Comparison of ENCODE assay signal across 21 cellular contexts in the genomic region with DNA sequence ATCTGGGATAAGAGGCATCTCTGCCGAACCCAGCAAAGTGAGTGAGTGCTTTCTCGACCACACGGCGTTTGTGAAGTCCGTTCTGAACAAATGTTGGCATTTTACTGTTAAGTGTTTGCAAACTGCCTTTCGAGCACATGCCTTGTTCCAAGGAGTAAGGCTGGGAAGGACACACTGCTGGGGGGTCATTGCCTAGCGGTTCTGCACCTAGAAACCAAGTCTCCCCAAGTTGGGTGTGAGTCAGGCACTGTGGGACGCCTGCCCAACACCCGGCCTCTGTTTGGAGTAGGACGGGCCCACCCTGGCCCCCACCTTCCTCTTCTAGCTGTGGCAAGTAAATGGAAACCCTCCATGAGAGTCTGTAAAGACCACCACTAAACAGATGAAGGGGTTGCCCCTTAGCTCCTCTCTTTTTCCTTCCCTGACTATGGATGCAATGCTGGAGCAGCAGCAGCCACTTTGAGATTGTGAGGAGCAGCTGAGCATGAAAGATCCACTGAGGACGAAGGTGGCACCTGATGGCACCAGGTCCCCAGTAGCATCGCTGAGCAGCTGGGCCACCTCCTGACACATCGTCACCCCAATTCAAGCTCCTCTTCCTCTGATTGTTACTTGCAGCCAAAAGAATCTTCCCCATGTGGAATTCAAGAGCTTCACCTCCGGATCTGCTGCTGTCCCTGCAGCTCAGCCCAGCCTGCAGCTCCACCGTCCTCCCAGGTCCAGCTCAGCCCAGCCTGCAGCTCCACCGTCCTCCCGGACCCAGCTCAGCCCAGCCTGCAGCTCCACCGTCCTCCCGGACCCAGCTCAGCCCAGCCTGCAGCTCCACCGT. TPM values are rescaled to one million over a fixed set of nuclear protein-coding genes. Genes with fewer than 3 reads are reported as not detected.
DNase-seq lines count a peak whose midpoint lies in the region; ATAC-seq, FAIRE-seq and TF ChIP-seq lines count a peak whose summit lies in the region.
"Had no signal": no experiment of that assay in that cellular context is flagged by ENCODE, and none has a peak within 500 bp of the region (broad histone marks: within the 10 kb centered on the region; RNA-seq: fewer than 3 reads in every experiment).

No MANE protein-coding gene starts in this region.

- CTCF ChIA-PET in WTC11 (lab: Charles Lee), result interaction anchor here (0.6 to 1.6 kb wide), 2 partner anchors 10 to 62 kb away, joined by 3 to 5 read pairs; no protein-coding TSS in a partner anchor

- no peak for TF ChIP-seq EP300 in upper lobe of left lung (IDR thresholded peaks at IDR 0.05)

- WGBS in upper lobe of left lung, 2 donors, result 64 to 79% methylated on average over 12 to 18 of the region's 20 CpGs

- ATAC-seq in WTC11, result no peak
- no peak for ATAC-seq in upper lobe of left lung (ENCODE audit: low FRiP score in 2 of 2)
- ATAC-seq: CD8-positive, alpha-beta T cell had no signal

- H3K27me3 ChIP-seq in osteoblast (ENCODE audit: insufficient read depth, low read length) (peaks cover 54% of the 10 kb centered on the region), upper lobe of left lung (peaks cover 0 to 16% (median 6%) of the 10 kb centered on the region in 4 donors)

- H3K36me3 Mint-ChIP-seq in WTC11, result no peaks in the 10 kb centered on the region
- H3K36me3 Mint-ChIP-seq: CD14-positive monocyte; CD8-positive, alpha-beta T cell had no signal

- H3K9ac ChIP-seq in kidney (ENCODE audit: low read length in 2 of 2), result no peak overlapping the region

- no peak for TF ChIP-seq POLR2A in upper lobe of left lung (IDR thresholded peaks at IDR 0.05)

- H3K4me1 Mint-ChIP-seq in WTC11, result no peaks in the 10 kb centered on the region
- H3K4me1 Mint-ChIP-seq: CD14-positive monocyte had no signal

- H3K9me3 ChIP-seq in kidney (ENCODE audit: control insufficient read depth in 1 of 2, low read length in 2 of 2) (no peaks in the 10 kb centered on the region), osteoblast (ENCODE audit: low read depth, low read length) (peaks cover 3% of the 10 kb centered on the region), upper lobe of left lung (no peaks in the 10 kb centered on the region)

- peak; percentile 39 for DNase-seq in activated effector memory CD4-positive, alpha-beta T cell treated with anti-CD3 and anti-CD28 coated beads, Interleukin-2, amount 50 U/mL, for 16 hours
- no peak for DNase-seq in activated effector memory CD4-positive, alpha-beta T cell treated with Interleukin-2 at 50 U/mL for 16 hours
- DNase-seq in WTC11 (ENCODE audit: low spot score), result no peak
- peak; percentile 54 for DNase-seq in kidney
- peak; percentile 75 for DNase-seq in osteoblast (ENCODE audit: insufficient read length, low spot score, missing footprints)
- no peak for DNase-seq in activated T-cell treated with anti-CD3 and anti-CD28 coated beads, Interleukin-2, amount 50 U/mL, for 1 hour
- no peak for DNase-seq in KG1 (lab: John Stamatoyannopoulos, UW)
- DNase-seq in upper lobe of left lung, result no peak
- DNase-seq: CD8-positive, alpha-beta T cell; COR-L47; DMS153; DMS79 treated with DMSO at 0.1 percent for 48 hours; EL; HCEC 1CT had no signal

- intact Hi-C loops in kidney (cut with DNase I), result no loop called here

- H3K27ac Mint-ChIP-seq in WTC11, result no peak overlapping the region
- H3K27ac Mint-ChIP-seq: CD8-positive, alpha-beta T cell had no signal

- TF ChIP-seq CTCF in WTC11 (IDR thresholded peaks at IDR 0.05), result no peak
- TF ChIP-seq CTCF in kidney (IDR thresholded peaks at IDR 0.05; ENCODE audit: borderline replicate concordance, extremely low read depth, insufficient read depth), result no peak
- TF ChIP-seq CTCF in osteoblast (IDR thresholded peaks at IDR 0.05; ENCODE audit: extremely low read depth, low read depth, low read length), result no peak
- no peak for TF ChIP-seq CTCF in upper lobe of left lung (IDR thresholded peaks at IDR 0.05)

- no peaks in the 10 kb centered on the region for H3K4me1 ChIP-seq in kidney (ENCODE audit: control insufficient read depth in 1 of 2, insufficient read depth in 1 of 2, low read depth in 1 of 2, low read length in 2 of 2)
- H3K4me1 ChIP-seq in osteoblast (ENCODE audit: insufficient read depth, low read length), result no peaks in the 10 kb centered on the region
- peaks cover under 1 to 7% (median 6%) of the 10 kb centered on the region in 4 donors for H3K4me1 ChIP-seq in upper lobe of left lung

- no peaks in the 10 kb centered on the region for H3K79me2 ChIP-seq in osteoblast (ENCODE audit: insufficient read depth, low read length)

- H3K36me3 ChIP-seq in kidney (ENCODE audit: control insufficient read depth in 1 of 2, insufficient read depth in 2 of 2, low read length in 2 of 2), result no peaks in the 10 kb centered on the region
- no peaks in the 10 kb centered on the region for H3K36me3 ChIP-seq in osteoblast (ENCODE audit: insufficient read depth, low read length)
- no peaks in the 10 kb centered on the region for H3K36me3 ChIP-seq in upper lobe of left lung

- FAIRE-seq in kidney (lab: Jason Lieb, UNC), result no peak
- FAIRE-seq: D721Med, G401.6, GM12891, H1, HTR-8/SVneo had no signal

- no peak overlapping the region for H3K4me3 Mint-ChIP-seq in WTC11
- H3K4me3 Mint-ChIP-seq: CD14-positive monocyte; CD8-positive, alpha-beta T cell had no signal

- no peaks in the 10 kb centered on the region for H4K20me1 ChIP-seq in osteoblast (ENCODE audit: insufficient read depth, low read length)

- no peak overlapping the region for H3K4me3 ChIP-seq in kidney (ENCODE audit: low read length in 2 of 2)
- no peak overlapping the region for H3K4me3 ChIP-seq in osteoblast (ENCODE audit: insufficient read depth, low read length)
- H3K4me3 ChIP-seq in upper lobe of left lung, result no peak overlapping the region

- H3K27me3 Mint-ChIP-seq in WTC11 (ENCODE audit: low read depth), result peaks cover 97% of the 10 kb centered on the region

- POLR2A ChIA-PET in WTC11 (lab: Charles Lee), result interaction anchor here (1.2 kb wide), 1 partner anchor 38 kb away, joined by 3 read pairs; no protein-coding TSS in a partner anchor

- H3K9me3 Mint-ChIP-seq in WTC11, result no peaks in the 10 kb centered on the region
- H3K9me3 Mint-ChIP-seq: CD8-positive, alpha-beta T cell had no signal

- no peak overlapping the region for H3K4me2 ChIP-seq in osteoblast (ENCODE audit: insufficient read depth, low read length)

- no peak overlapping the region for H3K27ac ChIP-seq in kidney (ENCODE audit: low read depth in 2 of 2, low read length in 2 of 2)
- no peak overlapping the region for H3K27ac ChIP-seq in osteoblast (ENCODE audit: low read depth, low read length)
- H3K27ac ChIP-seq in upper lobe of left lung, result no peak overlapping the region
- H3K27ac ChIP-seq: 22Rv1 had no signal

- no peak overlapping the region for H2AFZ ChIP-seq in osteoblast (ENCODE audit: low read length)

TF ChIP-seq in WTC11, 78 proteins besides CTCF, POLR2A, EP300 and RAD21:
- TF ChIP-seq GTF2I (CRISPR knock-in tag; conservative IDR thresholded peaks at IDR 0.05), result 0 out of 2 replicates have a peak, but pooled peaks have one; percentile 14
- no peak for TF ChIP-seq CBFB (CRISPR knock-in tag; IDR thresholded peaks at IDR 0.05; ENCODE audit: low read depth)

RNA-seq across cellular contexts. Expression of a gene that starts 6.3 kb away (rescaled TPM):
- 1.5 to 3.5 TPM (median 2.0 TPM) in 3 replicates for total RNA-seq in WTC11 (2021)
- 10.2 TPM for total RNA-seq in kidney
- polyA plus RNA-seq in kidney (ENCODE audit: insufficient read depth, low read depth, low replicate concordance), result 3.9 TPM
- total RNA-seq in osteoblast, result not detected in 2 replicates
- 1 to 10 TPM in 5 of 6 donors, under 1 TPM in 1; 0.61 to 4.2 (median 1.8) TPM for total RNA-seq in upper lobe of left lung
- polyA plus RNA-seq: CD14-positive monocyte had no signal

Comparison
In these comparisons a context has a peak if more than half of its experiments do, and no peak if none do; other contexts are left out.
1. DNase-seq: peak in activated effector memory CD4-positive, alpha-beta T cell treated with anti-CD3 and anti-CD28 coated beads, Interleukin-2, amount 50 U/mL, for 16 hours (single experiment), kidney (single experiment) and osteoblast (single experiment); none in activated effector memory CD4-positive, alpha-beta T cell treated with Interleukin-2 at 50 U/mL for 16 hours (single experiment), WTC11 (single experiment), activated T-cell treated with anti-CD3 and anti-CD28 coated beads, Interleukin-2, amount 50 U/mL, for 1 hour (single experiment), KG1 (single experiment) and upper lobe of left lung (0 of 2).